ENCODE assay signal across 9 cellular contexts in the genomic region with DNA sequence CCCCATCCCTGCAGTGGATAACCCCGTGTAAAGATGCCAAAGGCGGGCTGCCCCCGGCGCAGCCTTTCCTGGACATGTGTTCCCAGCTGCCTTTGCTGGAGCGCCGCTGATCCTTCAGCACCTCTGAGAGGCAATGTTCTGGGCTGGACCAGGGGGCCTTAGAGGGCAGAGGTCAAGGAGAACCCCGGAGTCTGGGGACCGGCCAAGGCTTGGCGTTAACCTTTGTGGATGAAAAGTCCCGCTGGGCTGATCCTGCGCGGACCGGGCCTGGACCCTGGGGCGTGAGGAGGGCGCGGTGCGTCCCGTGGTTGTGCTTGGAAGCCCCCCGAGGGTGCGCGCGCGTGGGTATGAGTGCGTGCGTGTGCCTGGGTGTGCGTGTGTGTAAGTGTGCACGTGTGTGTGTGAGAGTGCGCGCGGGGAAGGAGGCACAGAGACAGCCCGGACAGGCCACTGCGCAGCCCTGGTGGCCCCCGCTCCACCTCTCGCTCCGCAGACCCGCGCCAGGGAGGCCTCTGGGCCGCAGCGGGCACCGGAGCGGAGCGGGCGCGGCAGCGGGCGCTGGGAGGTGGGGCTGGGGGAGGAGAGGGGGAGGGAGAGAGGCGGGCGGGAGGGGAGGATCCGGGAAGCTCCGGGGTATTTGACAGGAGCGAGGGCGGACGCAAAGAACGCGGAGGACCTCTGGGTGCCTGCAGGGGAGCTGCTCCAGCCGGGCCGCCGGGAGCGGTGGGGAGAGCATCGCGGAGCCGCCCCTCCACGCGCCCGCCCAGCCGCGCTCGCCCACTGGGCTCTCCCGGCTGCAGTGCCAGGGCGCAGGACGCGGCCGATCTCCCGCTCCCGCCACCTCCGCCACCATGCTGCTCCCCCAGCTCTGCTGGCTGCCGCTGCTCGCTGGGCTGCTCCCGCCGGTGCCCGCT. TPM values are rescaled to one million over a fixed set of nuclear protein-coding genes. Genes with fewer than 3 reads are reported as not detected.
A peak's percentile ranks its signal among the peaks of the same experiment; 100 is the strongest.
DNase-seq lines count a peak whose midpoint lies in the region; ATAC-seq, FAIRE-seq and TF ChIP-seq lines count a peak whose summit lies in the region.
"Had no signal": no experiment of that assay in that cellular context is flagged by ENCODE, and none has a peak within 500 bp of the region (broad histone marks: within the 10 kb centered on the region; RNA-seq: fewer than 3 reads in every experiment).

A gene with protein sequence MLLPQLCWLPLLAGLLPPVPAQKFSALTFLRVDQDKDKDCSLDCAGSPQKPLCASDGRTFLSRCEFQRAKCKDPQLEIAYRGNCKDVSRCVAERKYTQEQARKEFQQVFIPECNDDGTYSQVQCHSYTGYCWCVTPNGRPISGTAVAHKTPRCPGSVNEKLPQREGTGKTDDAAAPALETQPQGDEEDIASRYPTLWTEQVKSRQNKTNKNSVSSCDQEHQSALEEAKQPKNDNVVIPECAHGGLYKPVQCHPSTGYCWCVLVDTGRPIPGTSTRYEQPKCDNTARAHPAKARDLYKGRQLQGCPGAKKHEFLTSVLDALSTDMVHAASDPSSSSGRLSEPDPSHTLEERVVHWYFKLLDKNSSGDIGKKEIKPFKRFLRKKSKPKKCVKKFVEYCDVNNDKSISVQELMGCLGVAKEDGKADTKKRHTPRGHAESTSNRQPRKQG (plus strand): TSS at position 665 of the 914 bp plus-strand sequence. CDS start 187 bp downstream, at position 852.

- H3K4me1 ChIP-seq in esophagus muscularis mucosa (peaks cover 12 to 52% (median 37%) of the 10 kb centered on the region in 4 donors), muscle layer of duodenum (ENCODE audit: control insufficient read depth in 1 of 2, insufficient read depth in 2 of 2, low read length in 2 of 2) (peaks cover 0 to 19% of the 10 kb centered on the region in 2 donors)

- peaks cover 36% of the 10 kb centered on the region for H3K27me3 Mint-ChIP-seq in activated CD8-positive, alpha-beta T cell treated with anti-CD3 and anti-CD28 coated beads for 36 hours

- H3K27ac Mint-ChIP-seq in activated CD8-positive, alpha-beta T cell treated with anti-CD3 and anti-CD28 coated beads for 36 hours: no peak within 1 kb of the TSS
- H3K27ac Mint-ChIP-seq: activated naive CD4-positive, alpha-beta T cell treated with anti-CD3 and anti-CD28 coated beads, Interleukin-2, amount 50 U/mL, for 72 hours had no signal

- TF ChIP-seq CTCF in esophagus muscularis mucosa (IDR thresholded peaks at IDR 0.05): peak in 1 of 3 experiments; percentile 8
- TF ChIP-seq CTCF in activated CD8-positive, alpha-beta T cell treated with anti-CD3 and anti-CD28 coated beads for 36 hours (IDR thresholded peaks at IDR 0.05): no peak

- POLR2A ChIA-PET in activated CD8-positive, alpha-beta T cell treated with anti-CD3 and anti-CD28 coated beads for 36 hours (lab: Charles Lee): no interaction called here

- TF ChIP-seq EP300 in esophagus muscularis mucosa (IDR thresholded peaks at IDR 0.05): no peak

- H3K4me3 Mint-ChIP-seq in activated CD8-positive, alpha-beta T cell treated with anti-CD3 and anti-CD28 coated beads for 36 hours: no peak within 1 kb of the TSS

- intact Hi-C loops in esophagus muscularis mucosa (cut with DNase I): loop anchor here (10.0 kb wide), 1 partner anchor 204 kb away; no protein-coding TSS in a partner anchor
- intact Hi-C loops in activated CD8-positive, alpha-beta T cell treated with anti-CD3 and anti-CD28 coated beads for 36 hours (cut with micrococcal nuclease): no loop called here

- H3K9me3 Mint-ChIP-seq in activated CD8-positive, alpha-beta T cell treated with anti-CD3 and anti-CD28 coated beads for 36 hours: no peaks in the 10 kb centered on the region
- H3K9me3 Mint-ChIP-seq: activated naive CD4-positive, alpha-beta T cell treated with anti-CD3 and anti-CD28 coated beads, Interleukin-2, amount 50 U/mL, for 72 hours had no signal

- no peaks in the 10 kb centered on the region for H3K36me3 ChIP-seq in esophagus muscularis mucosa
- H3K36me3 ChIP-seq in muscle layer of duodenum (ENCODE audit: control insufficient read depth in 1 of 2, insufficient read depth in 2 of 2, low read length in 2 of 2): no peaks in the 10 kb centered on the region

- 1% methylated on average over 22 of the region's 81 CpGs for WGBS in esophagus muscularis mucosa

- H3K9me3 ChIP-seq in esophagus muscularis mucosa (no peaks in the 10 kb centered on the region), muscle layer of duodenum (ENCODE audit: control insufficient read depth in 1 of 2, low read length in 2 of 2) (no peaks in the 10 kb centered on the region)

- peaks cover 2% of the 10 kb centered on the region for H3K4me1 Mint-ChIP-seq in activated CD8-positive, alpha-beta T cell treated with anti-CD3 and anti-CD28 coated beads for 36 hours (ENCODE audit: low read depth)

- TF ChIP-seq POLR2A in esophagus muscularis mucosa (IDR thresholded peaks at IDR 0.05; ENCODE audit: low read depth): no peak

- H3K27ac ChIP-seq in esophagus muscularis mucosa (replicated peaks in 1 of 4) (peak within 1 kb of the TSS; percentile 64 to 74 (median 72)), muscle layer of duodenum (ENCODE audit: low read length) (no peak within 1 kb of the TSS)

- peaks cover 0 to 25% (median 0%) of the 10 kb centered on the region in 4 donors for H3K27me3 ChIP-seq in esophagus muscularis mucosa
- peaks cover 10% of the 10 kb centered on the region for H3K27me3 ChIP-seq in muscle layer of duodenum (ENCODE audit: low read depth, low read length)

- FAIRE-seq in urothelium cell line (lab: Jason Lieb, UNC): no peak
- FAIRE-seq in frontal cortex (lab: Jason Lieb, UNC): no peak

- DNase-seq in NCI-H2227 (lab: John Stamatoyannopoulos, UW; ENCODE audit: unreplicated experiment) (peak; percentile 21), NCI-H2227 treated with DMSO at 0.1 percent for 48 hours (lab: John Stamatoyannopoulos, UW) (no peak), esophagus muscularis mucosa (ENCODE audit: extremely low spot score) (no peak), urothelium cell line (ENCODE audit: low spot score) (peak; percentile 46), frontal cortex (ENCODE audit: low spot score in 2 of 2) (no peak), HuH-7.5 (ENCODE audit: low spot score) (no peak)
- DNase-seq in activated CD8-positive, alpha-beta T cell treated with anti-CD3 and anti-CD28 coated beads for 36 hours: no peak

- CTCF ChIA-PET in activated CD8-positive, alpha-beta T cell treated with anti-CD3 and anti-CD28 coated beads for 36 hours (lab: Charles Lee): no interaction called here

- no peak for ATAC-seq in activated CD8-positive, alpha-beta T cell treated with anti-CD3 and anti-CD28 coated beads for 36 hours
- ATAC-seq: activated naive CD4-positive, alpha-beta T cell treated with anti-CD3 and anti-CD28 coated beads, Interleukin-2, amount 50 U/mL, for 72 hours had no signal

- H3K36me3 Mint-ChIP-seq in activated CD8-positive, alpha-beta T cell treated with anti-CD3 and anti-CD28 coated beads for 36 hours (ENCODE audit: low read depth): no peaks in the 10 kb centered on the region

- H3K4me3 ChIP-seq in esophagus muscularis mucosa: peak within 1 kb of the TSS; percentile 73 to 88 (median 80)
- H3K4me3 ChIP-seq in muscle layer of duodenum (ENCODE audit: low read depth in 1 of 2, low read length in 2 of 2): peak within 1 kb of the TSS; percentile 63 to 83

RNA-seq across cellular contexts. Expression of the gene that starts here (rescaled TPM):
- total RNA-seq in esophagus muscularis mucosa: 100 to 1,000 TPM in 2 of 4 donors, 10 to 100 TPM in 2; 45.8 to 130 (median 84.0) TPM
- 4.9 TPM for total RNA-seq in frontal cortex
- not detected for total RNA-seq in activated CD8-positive, alpha-beta T cell treated with anti-CD3 and anti-CD28 coated beads for 36 hours
- total RNA-seq: activated naive CD4-positive, alpha-beta T cell treated with anti-CD3 and anti-CD28 coated beads, Interleukin-2, amount 50 U/mL, for 72 hours had no signal

Comparison
In these comparisons a context has a peak if more than half of its experiments do, and no peak if none do; other contexts are left out.
1. DNase-seq: peak in NCI-H2227 (single experiment) and urothelium cell line (single experiment); none in NCI-H2227 treated with DMSO at 0.1 percent for 48 hours (single experiment), esophagus muscularis mucosa (single experiment), frontal cortex (0 of 2), activated CD8-positive, alpha-beta T cell treated with anti-CD3 and anti-CD28 coated beads for 36 hours (single experiment) and HuH-7.5 (single experiment).